Comparison of ENCODE assay signal across 28 cellular contexts in genomic region chr13:100340865-100341264, GRCh38.
"Had no signal": no experiment of that assay in that cellular context is flagged by ENCODE, and none has a peak within 500 bp of the region (broad histone marks: within the 10 kb centered on the region; RNA-seq: fewer than 3 reads in every experiment).

No MANE protein-coding gene starts in this region.

- H3K9me3 ChIP-seq: gastrocnemius medialis, pancreas, prostate gland, stomach, thyroid gland, upper lobe of left lung, vagina had no signal

- ATAC-seq: gastrocnemius medialis; left colon; pancreas; sciatic nerve; stimulated activated memory B cell treated with anti-CD40 and anti-IgM and Interleukin-4, amounts not matched to agents 10 μg/mL and 1 μg/mL and 100 μg/mL, for 72 hours had no signal

- H3K4me1 Mint-ChIP-seq: neural crest cell; stimulated activated memory B cell treated with anti-CD40 and anti-IgM and Interleukin-4, amounts not matched to agents 10 μg/mL and 1 μg/mL and 100 μg/mL, for 72 hours had no signal

- H3K4me1 ChIP-seq: pancreas, prostate gland, stomach, thyroid gland, upper lobe of left lung, vagina had no signal

- H3K4me2 ChIP-seq: hepatocyte had no signal

- H3K27ac Mint-ChIP-seq: stimulated activated memory B cell treated with anti-CD40 and anti-IgM and Interleukin-4, amounts not matched to agents 10 μg/mL and 1 μg/mL and 100 μg/mL, for 72 hours had no signal

- H3K4me3 Mint-ChIP-seq: neural crest cell; stimulated activated memory B cell treated with anti-CD40 and anti-IgM and Interleukin-4, amounts not matched to agents 10 μg/mL and 1 μg/mL and 100 μg/mL, for 72 hours had no signal

- H3K27ac ChIP-seq: gastrocnemius medialis, hepatocyte, pancreas, prostate gland, skin epidermis, stomach, thyroid gland, upper lobe of left lung, vagina, VCaP had no signal

- DNase-seq: activated CD4-positive, alpha-beta T cell treated with anti-CD3 and anti-CD28 coated beads for 4 hours; activated CD4-positive, alpha-beta T cell treated with anti-CD3 and anti-CD28 coated beads, Interleukin-2, amount 50 U/mL, for 4 hours; activated naive CD4-positive, alpha-beta T cell treated with Interleukin-2 at 50 U/mL for 16 hours; activated T-cell treated with anti-CD3 and anti-CD28 coated beads, Interleukin-2, amount 50 U/mL, for 48 hours; amygdala; central memory CD4-positive, alpha-beta T cell; dermis blood vessel endothelial cell; effector CD4-positive, alpha-beta T cell; gastrocnemius medialis; kidney; left colon; mammary epithelial cell; nucleus accumbens; pancreas; retina; stimulated activated CD4-positive, alpha-beta T cell treated with anti-CD3 and anti-CD28 coated beads, Interleukin-4, amount 100 ng/mL, for 24 hours; stomach; T-helper 9 cell; thyroid gland; upper lobe of left lung had no signal

- H3K4me3 ChIP-seq: gastrocnemius medialis, hepatocyte, pancreas, prostate gland, skin epidermis, stomach, thyroid gland, upper lobe of left lung, vagina had no signal

- H3K27me3 Mint-ChIP-seq: stimulated activated memory B cell treated with anti-CD40 and anti-IgM and Interleukin-4, amounts not matched to agents 10 μg/mL and 1 μg/mL and 100 μg/mL, for 72 hours had no signal

- H3K27me3 ChIP-seq: gastrocnemius medialis, hepatocyte, pancreas, stomach, thyroid gland, upper lobe of left lung, vagina had no signal

- H3K36me3 ChIP-seq: gastrocnemius medialis, pancreas, prostate gland, thyroid gland had no signal

- H2AFZ ChIP-seq: hepatocyte had no signal

- H3K79me2 ChIP-seq: hepatocyte had no signal
